ENCODE assay signal across 8 cellular contexts in genomic region chr1:150272379-150272840, GRCh38. TPM values are rescaled to one million over a fixed set of nuclear protein-coding genes. Genes with fewer than 3 reads are reported as not detected.
DNase-seq lines count a peak whose midpoint lies in the region; ATAC-seq and TF ChIP-seq lines count a peak whose summit lies in the region.

Gene C1orf54 (plus strand): TSS chr1:150272790. CDS start chr1:150272818, 28 bp downstream.

- WGBS in heart left ventricle, 4 donors, result 26 to 37% (median 31%) methylated on average over 5 of the region's 5 CpGs
- WGBS in sigmoid colon, 2 donors, result 46 to 84% methylated on average over 5 of the region's 5 CpGs

- peak within 1 kb of the TSS; percentile 37 to 89 (median 71) for H3K27ac ChIP-seq in heart left ventricle
- H3K27ac ChIP-seq in sigmoid colon, result peak within 1 kb of the TSS; percentile 66 to 74 (median 69)

- DNase-seq in GM06990 (ENCODE audit: extremely low read depth, insufficient read length) (no peak), UCSD-AML1 (lab: John Stamatoyannopoulos, UW; ENCODE audit: unreplicated experiment) (peak; percentile 30), heart left ventricle (peak; percentile 77 to 85 (median 82)), sigmoid colon (peak; percentile 87), DMS153 (lab: John Stamatoyannopoulos, UW) (no peak), middle frontal gyrus (ENCODE audit: extremely low spot score, low spot score) (no peak)

- intact Hi-C loops in heart left ventricle (cut with DNase I) (no loop called here), sigmoid colon (cut with DNase I) (no loop called here)

- H3K27me3 ChIP-seq in GM06990 (replicated peaks; ENCODE audit: control insufficient read depth, insufficient read depth, low read length) (no peaks in the 10 kb centered on the region), heart left ventricle (no peaks in the 10 kb centered on the region), sigmoid colon (no peaks in the 10 kb centered on the region)

- TF ChIP-seq POLR2A in heart left ventricle (IDR thresholded peaks at IDR 0.05) (no peak), sigmoid colon (IDR thresholded peaks at IDR 0.05) (no peak)

- no peaks in the 10 kb centered on the region for H3K36me3 ChIP-seq in GM06990 (ENCODE audit: control insufficient read depth, insufficient read depth, low read length)
- peaks cover 0 to 24% (median 2%) of the 10 kb centered on the region in 9 donors for H3K36me3 ChIP-seq in heart left ventricle
- H3K36me3 ChIP-seq in sigmoid colon, result peaks cover 0 to under 1% (median 0%) of the 10 kb centered on the region in 4 donors

- H3K9me3 ChIP-seq in heart left ventricle, result no peaks in the 10 kb centered on the region
- no peaks in the 10 kb centered on the region for H3K9me3 ChIP-seq in sigmoid colon

- peak; percentile 11 for TF ChIP-seq CTCF in GM06990 (IDR thresholded peaks at IDR 0.05; ENCODE audit: insufficient read depth, low read length, poor library complexity, severe bottlenecking)
- TF ChIP-seq CTCF in heart left ventricle (IDR thresholded peaks at IDR 0.05), result peak in 4 of 12 donors; percentile 9 to 33 (median 24)
- no peak for TF ChIP-seq CTCF in sigmoid colon (IDR thresholded peaks at IDR 0.05)

- ATAC-seq in heart left ventricle, result peak in 3 of 4 donors; percentile 8 to 38 (median 22)
- ATAC-seq in HG02870 (IDR thresholded peaks at IDR 0.05; ENCODE audit: unreplicated experiment), result no peak
- ATAC-seq in GM19395 (IDR thresholded peaks at IDR 0.05; ENCODE audit: unreplicated experiment), result no peak

- TF ChIP-seq EP300 in sigmoid colon (IDR thresholded peaks at IDR 0.05), result no peak

- H3K4me1 ChIP-seq in heart left ventricle, result peaks cover 0 to 46% (median 22%) of the 10 kb centered on the region in 12 donors
- H3K4me1 ChIP-seq in sigmoid colon, result peaks cover 0 to 30% (median 17%) of the 10 kb centered on the region in 4 donors

- H3K4me3 ChIP-seq in GM06990 (replicated peaks; ENCODE audit: low read depth, low read length) (peak within 1 kb of the TSS; percentile 38), heart left ventricle (peak within 1 kb of the TSS in 11 of 12 donors; percentile 3 to 62 (median 47)), sigmoid colon (peak within 1 kb of the TSS; percentile 7 to 32 (median 24))

RNA-seq across cellular contexts. Expression of gene C1orf54, which starts in this region (rescaled TPM):
- 10 to 100 TPM in 6 of 9 donors, 1 to 10 TPM in 3; 5.0 to 30.5 (median 10.7) TPM for total RNA-seq in heart left ventricle
- 10 to 100 TPM; 18.5 to 20.9 TPM for polyA plus RNA-seq in heart left ventricle
- 10 to 100 TPM; 14.8 to 49.7 (median 39.4) TPM for total RNA-seq in sigmoid colon
- polyA plus RNA-seq in sigmoid colon, result 10 to 100 TPM; 15.7 to 27.0 (median 23.8) TPM

Comparison
In these comparisons a context has a peak if more than half of its experiments do, and no peak if none do; other contexts are left out.
1. DNase-seq: peak in UCSD-AML1 (single experiment), heart left ventricle (5 of 5) and sigmoid colon (single experiment); none in GM06990 (single experiment), DMS153 (single experiment) and middle frontal gyrus (single experiment).
2. ATAC-seq: peak in heart left ventricle (3 of 4); none in HG02870 (single experiment) and GM19395 (single experiment).
3. Peak in every context shown above with its lines, with median percentiles within 50 percentile points of each other: H3K4me3 ChIP-seq.